In genomic region chr6:105795913-105796517, GRCh38 we compare ENCODE assay signal across 17 cellular contexts.
DNase-seq lines count a peak whose midpoint lies in the region; ATAC-seq and TF ChIP-seq lines count a peak whose summit lies in the region.
"Had no signal": no experiment of that assay in that cellular context is flagged by ENCODE, and none has a peak within 500 bp of the region (broad histone marks: within the 10 kb centered on the region; RNA-seq: fewer than 3 reads in every experiment).

No MANE protein-coding gene starts in this region.

- H3K9me3 ChIP-seq in left lung: no peaks in the 10 kb centered on the region
- H3K9me3 ChIP-seq in CD8-positive, alpha-beta memory T cell (ENCODE audit: low read length): no peaks in the 10 kb centered on the region
- H3K9me3 ChIP-seq: Peyer's patch, upper lobe of right lung had no signal

- POLR2A ChIA-PET in activated CD8-positive, alpha-beta T cell treated with anti-CD3 and anti-CD28 coated beads for 36 hours (lab: Charles Lee): no interaction called here
- POLR2A ChIA-PET in activated CD8-positive, alpha-beta T cell treated with anti-CD3 and anti-CD28 coated beads, Interleukin-2, amount 10 ng/mL, durations not matched to agents 7 days and 5 days (lab: Charles Lee): no interaction called here
- POLR2A ChIA-PET in CD8-positive, alpha-beta memory T cell (lab: Charles Lee): no interaction called here

- no peak overlapping the region for H3K4me3 ChIP-seq in left lung
- H3K4me3 ChIP-seq in CD8-positive, alpha-beta memory T cell (ENCODE audit: low read length): no peak overlapping the region
- H3K4me3 ChIP-seq: GM12878, Peyer's patch, upper lobe of right lung had no signal

- H3K9me3 Mint-ChIP-seq in activated CD8-positive, alpha-beta T cell treated with anti-CD3 and anti-CD28 coated beads for 36 hours: no peaks in the 10 kb centered on the region
- no peaks in the 10 kb centered on the region for H3K9me3 Mint-ChIP-seq in activated CD8-positive, alpha-beta T cell treated with anti-CD3 and anti-CD28 coated beads, Interleukin-2, amount 10 ng/mL, durations not matched to agents 7 days and 5 days (ENCODE audit: insufficient read depth)
- H3K9me3 Mint-ChIP-seq in T-helper 1 cell treated with Interleukin-12 subunit alpha and Interleukin-12 subunit beta and Interleukin-4 antibody, amounts not matched to agents 30 μg/mL and 1 μg/mL, for 36 hours: no peaks in the 10 kb centered on the region
- no peaks in the 10 kb centered on the region for H3K9me3 Mint-ChIP-seq in CD8-positive, alpha-beta memory T cell
- H3K9me3 Mint-ChIP-seq: H9 had no signal

- intact Hi-C loops in activated CD8-positive, alpha-beta T cell treated with anti-CD3 and anti-CD28 coated beads for 36 hours (cut with micrococcal nuclease): no loop called here
- intact Hi-C loops in left lung (cut with DNase I): no loop called here

- CTCF ChIA-PET in activated CD8-positive, alpha-beta T cell treated with anti-CD3 and anti-CD28 coated beads for 36 hours (lab: Charles Lee): interaction anchor here (0.9 kb wide), 1 partner anchor 14 kb away, joined by 3 read pairs; no protein-coding TSS in a partner anchor
- CTCF ChIA-PET in activated CD8-positive, alpha-beta T cell treated with anti-CD3 and anti-CD28 coated beads, Interleukin-2, amount 10 ng/mL, durations not matched to agents 7 days and 5 days (lab: Charles Lee): no interaction called here
- CTCF ChIA-PET in CD8-positive, alpha-beta memory T cell (lab: Charles Lee): no interaction called here

- peaks cover 7 to 54% of the 10 kb centered on the region in 2 donors for H3K4me1 ChIP-seq in left lung
- H3K4me1 ChIP-seq in CD8-positive, alpha-beta memory T cell (ENCODE audit: insufficient read depth, low read length): no peaks in the 10 kb centered on the region

- peak; percentile 51 for ATAC-seq in activated CD8-positive, alpha-beta T cell treated with anti-CD3 and anti-CD28 coated beads for 36 hours
- no peak for ATAC-seq in activated CD8-positive, alpha-beta T cell treated with anti-CD3 and anti-CD28 coated beads, Interleukin-2, amount 10 ng/mL, durations not matched to agents 7 days and 5 days
- peak; percentile 50 for ATAC-seq in left lung
- ATAC-seq: GM12878, upper lobe of right lung had no signal

- H3K27me3 ChIP-seq in left lung: no peaks in the 10 kb centered on the region
- H3K27me3 ChIP-seq in CD8-positive, alpha-beta memory T cell (ENCODE audit: insufficient read depth, low read length, poor library complexity, severe bottlenecking): no peaks in the 10 kb centered on the region
- H3K27me3 ChIP-seq: Peyer's patch, upper lobe of right lung had no signal

- peaks cover 35% of the 10 kb centered on the region for H3K4me1 Mint-ChIP-seq in activated CD8-positive, alpha-beta T cell treated with anti-CD3 and anti-CD28 coated beads for 36 hours (ENCODE audit: low read depth)
- peaks cover 38% of the 10 kb centered on the region for H3K4me1 Mint-ChIP-seq in activated CD8-positive, alpha-beta T cell treated with anti-CD3 and anti-CD28 coated beads, Interleukin-2, amount 10 ng/mL, durations not matched to agents 7 days and 5 days (ENCODE audit: low read depth)
- H3K4me1 Mint-ChIP-seq in T-helper 1 cell treated with Interleukin-12 subunit alpha and Interleukin-12 subunit beta and Interleukin-4 antibody, amounts not matched to agents 30 μg/mL and 1 μg/mL, for 36 hours (ENCODE audit: low read depth): peaks cover 86% of the 10 kb centered on the region
- peaks cover 6 to 21% (median 20%) of the 10 kb centered on the region in 3 donors for H3K4me1 Mint-ChIP-seq in CD8-positive, alpha-beta memory T cell

- H3K4me3 Mint-ChIP-seq in activated CD8-positive, alpha-beta T cell treated with anti-CD3 and anti-CD28 coated beads for 36 hours: no peak overlapping the region
- H3K4me3 Mint-ChIP-seq in activated CD8-positive, alpha-beta T cell treated with anti-CD3 and anti-CD28 coated beads, Interleukin-2, amount 10 ng/mL, durations not matched to agents 7 days and 5 days: no peak overlapping the region
- no peak overlapping the region for H3K4me3 Mint-ChIP-seq in T-helper 1 cell treated with Interleukin-12 subunit alpha and Interleukin-12 subunit beta and Interleukin-4 antibody, amounts not matched to agents 30 μg/mL and 1 μg/mL, for 36 hours
- H3K4me3 Mint-ChIP-seq in CD8-positive, alpha-beta memory T cell: no peak overlapping the region
- H3K4me3 Mint-ChIP-seq: activated naive CD8-positive, alpha-beta T cell; H9 had no signal

- H3K27ac Mint-ChIP-seq in activated CD8-positive, alpha-beta T cell treated with anti-CD3 and anti-CD28 coated beads for 36 hours: no peak overlapping the region
- H3K27ac Mint-ChIP-seq in activated CD8-positive, alpha-beta T cell treated with anti-CD3 and anti-CD28 coated beads, Interleukin-2, amount 10 ng/mL, durations not matched to agents 7 days and 5 days: no peak overlapping the region
- peak overlapping the region; percentile 57 for H3K27ac Mint-ChIP-seq in T-helper 1 cell treated with Interleukin-12 subunit alpha and Interleukin-12 subunit beta and Interleukin-4 antibody, amounts not matched to agents 30 μg/mL and 1 μg/mL, for 36 hours
- no peak overlapping the region for H3K27ac Mint-ChIP-seq in CD8-positive, alpha-beta memory T cell

- no peaks in the 10 kb centered on the region for H3K36me3 ChIP-seq in left lung
- H3K36me3 ChIP-seq in CD8-positive, alpha-beta memory T cell (ENCODE audit: insufficient read depth, low read length): no peaks in the 10 kb centered on the region
- H3K36me3 ChIP-seq: Peyer's patch, upper lobe of right lung had no signal

- H3K27me3 Mint-ChIP-seq in activated CD8-positive, alpha-beta T cell treated with anti-CD3 and anti-CD28 coated beads for 36 hours: no peaks in the 10 kb centered on the region
- H3K27me3 Mint-ChIP-seq in activated CD8-positive, alpha-beta T cell treated with anti-CD3 and anti-CD28 coated beads, Interleukin-2, amount 10 ng/mL, durations not matched to agents 7 days and 5 days (ENCODE audit: low read depth): peaks cover 3% of the 10 kb centered on the region
- H3K27me3 Mint-ChIP-seq in T-helper 1 cell treated with Interleukin-12 subunit alpha and Interleukin-12 subunit beta and Interleukin-4 antibody, amounts not matched to agents 30 μg/mL and 1 μg/mL, for 36 hours (ENCODE audit: low read depth): no peaks in the 10 kb centered on the region
- no peaks in the 10 kb centered on the region for H3K27me3 Mint-ChIP-seq in CD8-positive, alpha-beta memory T cell

- no peak for DNase-seq in activated CD8-positive, alpha-beta T cell treated with anti-CD3 and anti-CD28 coated beads for 36 hours
- no peak for DNase-seq in activated CD8-positive, alpha-beta T cell treated with anti-CD3 and anti-CD28 coated beads, Interleukin-2, amount 10 ng/mL, durations not matched to agents 7 days and 5 days
- DNase-seq in left lung (peak; percentile 49 to 73), ureter (ENCODE audit: low spot score) (peak; percentile 55), SW480 (ENCODE audit: low spot score) (no peak), NCI-H2081 treated with DMSO at 0.1 percent for 48 hours (lab: John Stamatoyannopoulos, UW) (no peak)
- DNase-seq in CD8-positive, alpha-beta memory T cell: no peak
- DNase-seq: activated CD8-positive, alpha-beta memory T cell treated with anti-CD3 and anti-CD28 coated beads for 24 hours; DMS 273 treated with DMSO at 0.1 percent for 48 hours; erythroblast; H9; occipital lobe; upper lobe of right lung had no signal

- H3K36me3 Mint-ChIP-seq in activated CD8-positive, alpha-beta T cell treated with anti-CD3 and anti-CD28 coated beads for 36 hours (ENCODE audit: low read depth): no peaks in the 10 kb centered on the region
- H3K36me3 Mint-ChIP-seq in activated CD8-positive, alpha-beta T cell treated with anti-CD3 and anti-CD28 coated beads, Interleukin-2, amount 10 ng/mL, durations not matched to agents 7 days and 5 days (ENCODE audit: low read depth): no peaks in the 10 kb centered on the region
- peaks cover 4% of the 10 kb centered on the region for H3K36me3 Mint-ChIP-seq in T-helper 1 cell treated with Interleukin-12 subunit alpha and Interleukin-12 subunit beta and Interleukin-4 antibody, amounts not matched to agents 30 μg/mL and 1 μg/mL, for 36 hours (ENCODE audit: low read depth)
- H3K36me3 Mint-ChIP-seq in CD8-positive, alpha-beta memory T cell: no peaks in the 10 kb centered on the region
- H3K36me3 Mint-ChIP-seq: activated naive CD8-positive, alpha-beta T cell had no signal

- no peak for TF ChIP-seq CTCF in activated CD8-positive, alpha-beta T cell treated with anti-CD3 and anti-CD28 coated beads for 36 hours (IDR thresholded peaks at IDR 0.05)
- TF ChIP-seq CTCF in left lung (IDR thresholded peaks at IDR 0.05): no peak

- H3K27ac ChIP-seq in left lung: no peak overlapping the region
- H3K27ac ChIP-seq in CD8-positive, alpha-beta memory T cell (ENCODE audit: low read depth, low read length): no peak overlapping the region
- H3K27ac ChIP-seq: upper lobe of right lung had no signal

Comparison
In these comparisons a context has a peak if more than half of its experiments do, and no peak if none do; other contexts are left out.
1. DNase-seq: peak in left lung (2 of 2) and ureter (single experiment); none in activated CD8-positive, alpha-beta T cell treated with anti-CD3 and anti-CD28 coated beads for 36 hours (single experiment), activated CD8-positive, alpha-beta T cell treated with anti-CD3 and anti-CD28 coated beads, Interleukin-2, amount 10 ng/mL, durations not matched to agents 7 days and 5 days (single experiment), CD8-positive, alpha-beta memory T cell (0 of 5), SW480 (single experiment) and NCI-H2081 treated with DMSO at 0.1 percent for 48 hours (single experiment).